Comparison of ENCODE assay signal across 8 cellular contexts in the genomic region with DNA sequence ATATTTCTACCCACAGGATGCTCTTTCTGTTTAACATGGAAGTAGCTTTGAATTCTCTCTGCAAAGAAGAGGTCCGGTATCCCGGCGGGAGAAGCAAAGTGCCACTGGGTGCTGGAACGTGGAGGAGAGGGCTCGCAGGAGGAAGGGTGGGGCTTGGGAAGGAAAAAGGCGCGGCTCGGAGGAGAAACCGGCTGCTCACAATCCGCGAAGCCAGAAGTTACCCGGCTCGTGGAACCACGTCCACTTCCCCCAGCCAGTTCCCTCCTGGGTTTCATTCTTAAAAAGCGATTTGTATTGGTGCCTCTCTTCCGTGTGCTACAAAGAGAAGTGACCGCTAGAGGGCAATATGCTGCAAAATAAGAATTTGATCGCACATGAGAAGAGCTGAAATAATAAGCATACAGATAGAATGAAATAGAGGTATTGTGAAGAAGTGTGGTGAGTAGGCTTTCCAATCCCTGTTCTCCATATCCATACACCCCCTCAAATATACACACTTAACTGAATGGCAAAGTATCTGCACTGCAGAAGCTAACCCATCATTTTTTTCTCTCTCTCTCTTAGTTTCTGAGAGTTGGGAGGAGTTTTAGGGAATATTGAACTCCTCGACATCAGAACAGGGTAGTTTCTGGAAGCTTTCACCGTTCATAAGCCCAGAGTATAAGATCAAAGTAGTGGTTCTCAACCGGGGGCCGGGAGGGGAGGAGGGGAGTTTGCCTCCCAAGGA. TPM values are rescaled to one million over a fixed set of nuclear protein-coding genes. Genes with fewer than 3 reads are reported as not detected.
DNase-seq lines count a peak whose midpoint lies in the region; ATAC-seq, FAIRE-seq and TF ChIP-seq lines count a peak whose summit lies in the region.

No MANE protein-coding gene starts in this region.

- peak overlapping the region; percentile 63 for H3K4me2 ChIP-seq in HepG2 (ENCODE audit: low read depth, low read length)

- no peak overlapping the region; the same call in 1 of the 2 replicates for H3K27ac ChIP-seq in C4-2B
- peak overlapping the region in 7 of 59 donors; percentile 18 to 67 (median 49) for H3K27ac ChIP-seq in dorsolateral prefrontal cortex
- no peak overlapping the region for H3K27ac ChIP-seq in HepG2 (ENCODE audit: extremely low read length, insufficient read depth, low read length)

- H3K9me3 ChIP-seq in HepG2 (ENCODE audit: low read length) = no peaks in the 10 kb centered on the region

- CTCF ChIA-PET in HepG2 (lab: Yijun Ruan, JAX; ENCODE audit: low intra/inter-chr PET ratio, low total read pairs) = interaction anchor here (0.6 to 3.6 kb wide), 5 partner anchors 29 to 683 kb away, joined by 3 to 20 read pairs (median 16); no protein-coding TSS in a partner anchor

- no peaks in the 10 kb centered on the region for H3K36me3 ChIP-seq in HepG2 (replicated peaks in 1 of 2; ENCODE audit: control insufficient read depth in 1 of 2, insufficient read depth in 2 of 2, low read length in 2 of 2)

- in situ Hi-C loops in HepG2 (cut with HindIII; ENCODE audit: extremely low pct_ligation_motif_present, low pct_unique_long_range_greater_than_20kb) = loop anchor here (10.0 kb wide), 1 partner anchor 638 kb away; a partner anchor contains a TSS

- ATAC-seq in GM19328 (IDR thresholded peaks at IDR 0.05; ENCODE audit: unreplicated experiment) (peak; percentile 74), HG03469 (IDR thresholded peaks at IDR 0.05; ENCODE audit: unreplicated experiment) (peak; percentile 87), HepG2 (peak; percentile 88)

- H2AFZ ChIP-seq in HepG2 (ENCODE audit: low read length) = peak overlapping the region; percentile 76

- H4K20me1 ChIP-seq in HepG2 (ENCODE audit: insufficient read depth, low read length) = no peaks in the 10 kb centered on the region

- TF ChIP-seq CTCF in C4-2B (conservative IDR thresholded peaks at IDR 0.05) (peak; percentile 85), dorsolateral prefrontal cortex (IDR thresholded peaks at IDR 0.05 in 54 of 56, conservative IDR thresholded peaks at IDR 0.05 in 2 of 56; ENCODE audit: low read depth in 1 of 56, partially characterized antibody in 56 of 56) (peak; percentile 78 to 98 (median 91)), HepG2 (CRISPR knock-in tag; IDR thresholded peaks at IDR 0.05) (peak; percentile 87)

- 2% methylated on average over 22 of the region's 22 CpGs for WGBS in HepG2 (ENCODE audit: low lambda C conversion rate)

- peak; percentile 76 for DNase-seq in NCI-H510A (lab: John Stamatoyannopoulos, UW)
- DNase-seq in activated CD4-positive, alpha-beta T cell treated with anti-CD3 and anti-CD28 coated beads for 4 hours = peak; percentile 27 to 46
- peak in 8 of 10 donors; percentile 36 to 74 (median 57) for DNase-seq in dorsolateral prefrontal cortex
- peak; percentile 78 for DNase-seq in HepG2 (ENCODE audit: low spot score)
- DNase-seq in stimulated activated CD4-positive, alpha-beta T cell treated with anti-CD3 and anti-CD28 coated beads, Interleukin-4, amount 100 ng/mL, for 1 hour = peak; percentile 16

- H3K4me1 ChIP-seq in HepG2 (ENCODE audit: insufficient read depth, low read length) = peaks cover 31% of the 10 kb centered on the region

- FAIRE-seq in HepG2 (lab: Jason Lieb, UNC) = peak; percentile 71

- TF ChIP-seq EP300 in HepG2 (IDR thresholded peaks at IDR 0.05; ENCODE audit: low read depth in 2 of 2, low read length in 2 of 2) (no peak), HepG2 (CRISPR knock-in tag; IDR thresholded peaks at IDR 0.05; ENCODE audit: borderline replicate concordance) (no peak)

- H3K4me3 ChIP-seq in dorsolateral prefrontal cortex (peak overlapping the region; percentile 32 to 84 (median 62)), HepG2 (replicated peaks in 1 of 3; ENCODE audit: insufficient read depth in 1 of 3, low read depth in 2 of 3, low read length in 3 of 3) (peak overlapping the region; percentile 60 to 72 (median 63))

- H3K27me3 ChIP-seq in dorsolateral prefrontal cortex (no peaks in the 10 kb centered on the region), HepG2 (ENCODE audit: control insufficient read depth in 1 of 2, insufficient read depth in 2 of 2, low read length in 2 of 2) (no peaks in the 10 kb centered on the region)

- POLR2A ChIA-PET in HepG2 (lab: Yijun Ruan, JAX) = interaction anchor here (0.7 to 1.5 kb wide), 7 partner anchors 29 to 482 kb away, joined by 3 to 13 read pairs (median 4); no protein-coding TSS in a partner anchor

- peak overlapping the region; percentile 64 for H3K9ac ChIP-seq in HepG2 (ENCODE audit: insufficient read depth, low read depth, low read length)

- peak; percentile 57; the same call in 1 of the 2 replicates for TF ChIP-seq RAD21 in HepG2 (CRISPR knock-in tag; IDR thresholded peaks at IDR 0.05)

- no peak; a peak in 1 of 4 replicates for TF ChIP-seq POLR2A in HepG2 (IDR thresholded peaks at IDR 0.05; ENCODE audit: insufficient read depth in 1 of 2, low read depth in 2 of 2, low read length in 2 of 2)

- BruUV-seq in HepG2 (replicated peaks; lab: Mats Ljungman, UMichigan) = no TSS peak

- H3K79me2 ChIP-seq in HepG2 (ENCODE audit: insufficient read depth, low read length) = no peaks in the 10 kb centered on the region

- intact Hi-C loops in dorsolateral prefrontal cortex (cut with DNase I) (loop anchor here (2.0 to 10.0 kb wide), 3 partner anchors 176 to 542 kb away; no protein-coding TSS in a partner anchor), HepG2 (cut with micrococcal nuclease; ENCODE audit: unreplicated experiment) (loop anchor here (1.0 kb wide), 1 partner anchor 175 kb away; no protein-coding TSS in a partner anchor)

TF ChIP-seq in HepG2, 621 proteins besides CTCF, POLR2A, EP300 and RAD21 (continues in another document):
- no peak for TF ChIP-seq SMARCE1 (IDR thresholded peaks at IDR 0.05; ENCODE audit: borderline replicate concordance)
- TF ChIP-seq NR2C2 (CRISPR knock-in tag; IDR thresholded peaks at IDR 0.05; ENCODE audit: borderline replicate concordance) = no peak
- no peak for TF ChIP-seq NFYC (CRISPR knock-in tag; IDR thresholded peaks at IDR 0.05)
- peak; percentile 69; the same call in 1 of the 2 replicates for TF ChIP-seq PPARG (CRISPR knock-in tag; conservative IDR thresholded peaks at IDR 0.05)
- TF ChIP-seq, protein P1, sequence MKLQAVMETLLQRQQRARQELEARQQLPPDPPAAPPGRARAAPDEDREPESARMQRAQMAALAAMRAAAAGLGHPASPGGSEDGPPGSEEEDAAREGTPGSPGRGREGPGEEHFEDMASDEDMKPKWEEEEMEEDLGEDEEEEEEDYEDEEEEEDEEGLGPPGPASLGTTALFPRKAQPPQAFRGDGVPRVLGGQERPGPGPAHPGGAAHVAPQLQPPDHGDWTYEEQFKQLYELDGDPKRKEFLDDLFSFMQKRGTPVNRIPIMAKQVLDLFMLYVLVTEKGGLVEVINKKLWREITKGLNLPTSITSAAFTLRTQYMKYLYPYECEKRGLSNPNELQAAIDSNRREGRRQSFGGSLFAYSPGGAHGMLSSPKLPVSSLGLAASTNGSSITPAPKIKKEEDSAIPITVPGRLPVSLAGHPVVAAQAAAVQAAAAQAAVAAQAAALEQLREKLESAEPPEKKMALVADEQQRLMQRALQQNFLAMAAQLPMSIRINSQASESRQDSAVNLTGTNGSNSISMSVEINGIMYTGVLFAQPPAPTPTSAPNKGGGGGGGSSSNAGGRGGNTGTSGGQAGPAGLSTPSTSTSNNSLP (IDR thresholded peaks at IDR 0.05; ENCODE audit: low read depth, low read length) = peak; percentile 63; the same call in 1 of the 2 replicates
- TF ChIP-seq, protein P2, sequence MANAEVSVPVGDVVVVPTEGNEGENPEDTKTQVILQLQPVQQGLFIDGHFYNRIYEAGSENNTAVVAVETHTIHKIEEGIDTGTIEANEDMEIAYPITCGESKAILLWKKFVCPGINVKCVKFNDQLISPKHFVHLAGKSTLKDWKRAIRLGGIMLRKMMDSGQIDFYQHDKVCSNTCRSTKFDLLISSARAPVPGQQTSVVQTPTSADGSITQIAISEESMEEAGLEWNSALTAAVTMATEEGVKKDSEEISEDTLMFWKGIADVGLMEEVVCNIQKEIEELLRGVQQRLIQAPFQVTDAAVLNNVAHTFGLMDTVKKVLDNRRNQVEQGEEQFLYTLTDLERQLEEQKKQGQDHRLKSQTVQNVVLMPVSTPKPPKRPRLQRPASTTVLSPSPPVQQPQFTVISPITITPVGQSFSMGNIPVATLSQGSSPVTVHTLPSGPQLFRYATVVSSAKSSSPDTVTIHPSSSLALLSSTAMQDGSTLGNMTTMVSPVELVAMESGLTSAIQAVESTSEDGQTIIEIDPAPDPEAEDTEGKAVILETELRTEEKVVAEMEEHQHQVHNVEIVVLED (CRISPR knock-in tag; IDR thresholded peaks at IDR 0.05; ENCODE audit: borderline replicate concordance) = no peak
- 0 out of 2 replicates have a peak, but pooled peaks have one; percentile 37 for TF ChIP-seq POLR2G (IDR thresholded peaks at IDR 0.05; ENCODE audit: low read depth, low read length)
- TF ChIP-seq ZNF501 (CRISPR knock-in tag; IDR thresholded peaks at IDR 0.05) = peak; percentile 55; the same call in 1 of the 2 replicates
- TF ChIP-seq ZSCAN25 (CRISPR knock-in tag; IDR thresholded peaks at IDR 0.05) = no peak

RNA-seq across cellular contexts. Expression of a gene that starts 31.1 kb away (rescaled TPM):
- total RNA-seq in dorsolateral prefrontal cortex = 100 to 1,000 TPM in 1 of 120 experiments, 10 to 100 TPM in 118, 1 to 10 TPM in 1; 9.8 to 122 (median 34.1) TPM
- total RNA-seq in HepG2 (2016; rRNA removed; fragmentation: Illumina TruSeq; extraction: Trizol) = 0.40 and 0.45 TPM in 2 replicates
- 0.09 and 0.10 TPM in 2 replicates for total RNA-seq in HepG2 (2016; cell fraction: cytosol; rRNA removed; fragmentation: Illumina TruSeq; extraction: Trizol; ENCODE audit: low read depth)
- 0.46 and 0.52 TPM in 2 replicates for total RNA-seq in HepG2 (2016; cell fraction: insoluble cytoplasmic fraction; rRNA removed; fragmentation: Illumina TruSeq; extraction: Trizol)
- 0.38 and 0.49 TPM in 2 replicates for total RNA-seq in HepG2 (2016; cell fraction: membrane; rRNA removed; fragmentation: Illumina TruSeq; extraction: Trizol)
- 0.50 and 0.81 TPM in 2 replicates for total RNA-seq in HepG2 (2016; cell fraction: nucleus; rRNA removed; fragmentation: Illumina TruSeq; extraction: Trizol)
- polyA plus RNA-seq in HepG2 (2011; rRNA removed) = 0.18 and 0.26 TPM in 2 replicates
- polyA plus RNA-seq in HepG2 (2011; cell fraction: cytosol; rRNA removed) = 0.21 and 0.23 TPM in 2 replicates
- polyA plus RNA-seq in HepG2 (2011; cell fraction: nucleus; rRNA removed) = 0.16 and 0.19 TPM in 2 replicates
- 0.17 and 0.28 TPM in 2 replicates for polyA plus RNA-seq in HepG2 (2012)
- polyA plus RNA-seq in HepG2 (2016; cell fraction: cytosol; fragmentation: Illumina TruSeq; extraction: Trizol; ENCODE audit: low read depth) = 0.12 TPM in 2 replicates
- 0.41 and 0.48 TPM in 2 replicates for polyA plus RNA-seq in HepG2 (2016; cell fraction: insoluble cytoplasmic fraction; fragmentation: Illumina TruSeq; extraction: Trizol; ENCODE audit: low read depth)
- 0.23 and 0.24 TPM in 2 replicates for polyA plus RNA-seq in HepG2 (2016; cell fraction: membrane; fragmentation: Illumina TruSeq; extraction: Trizol; ENCODE audit: low read depth)
- 0.51 and 0.52 TPM in 2 replicates for polyA plus RNA-seq in HepG2 (2016; cell fraction: nucleus; fragmentation: Illumina TruSeq; extraction: Trizol; ENCODE audit: insufficient read depth, low read depth)
- 0.48 TPM in 1 of 2 replicates, not detected in the other for polyA minus RNA-seq in HepG2 (2011; rRNA and poly(A)+ RNA removed; ENCODE audit: low replicate concordance)
- 0.30 TPM in 1 of 2 replicates, not detected in the other for polyA minus RNA-seq in HepG2 (2011; cell fraction: cytosol; rRNA and poly(A)+ RNA removed)
- 0.90 and 1.2 TPM in 2 replicates for polyA minus RNA-seq in HepG2 (2011; cell fraction: nucleus; rRNA and poly(A)+ RNA removed)

Comparison
In these comparisons a context has a peak if more than half of its experiments do, and no peak if none do; other contexts are left out.
1. DNase-seq: peak in every context shown above with its lines; median percentile 78 in HepG2; 76 in NCI-H510A; 57 in dorsolateral prefrontal cortex; 36 in activated CD4-positive, alpha-beta T cell treated with anti-CD3 and anti-CD28 coated beads for 4 hours; 16 in stimulated activated CD4-positive, alpha-beta T cell treated with anti-CD3 and anti-CD28 coated beads, Interleukin-4, amount 100 ng/mL, for 1 hour.
2. RNA of a gene that starts 31.1 kb away (total RNA-seq): 9.8 to 122 TPM in dorsolateral prefrontal cortex; 0.09 to 0.81 TPM in HepG2; every median in the first group is over 4 times any median in the second.
3. Peak in every context shown above with its lines, with median percentiles within 50 percentile points of each other: CTCF ChIP-seq and ATAC-seq.